1 cellular context compared by ENCODE assay signal in genomic region chr2:168165985-168166901, GRCh38.
A peak's percentile ranks its signal among the peaks of the same experiment; 100 is the strongest.
TF ChIP-seq lines count a peak whose summit lies in the region.

No MANE protein-coding gene starts in this region.

TF ChIP-seq in HepG2, 621 proteins besides CTCF, POLR2A, EP300 and RAD21 (continued from another document and continues in another):
- TF ChIP-seq, protein P1, sequence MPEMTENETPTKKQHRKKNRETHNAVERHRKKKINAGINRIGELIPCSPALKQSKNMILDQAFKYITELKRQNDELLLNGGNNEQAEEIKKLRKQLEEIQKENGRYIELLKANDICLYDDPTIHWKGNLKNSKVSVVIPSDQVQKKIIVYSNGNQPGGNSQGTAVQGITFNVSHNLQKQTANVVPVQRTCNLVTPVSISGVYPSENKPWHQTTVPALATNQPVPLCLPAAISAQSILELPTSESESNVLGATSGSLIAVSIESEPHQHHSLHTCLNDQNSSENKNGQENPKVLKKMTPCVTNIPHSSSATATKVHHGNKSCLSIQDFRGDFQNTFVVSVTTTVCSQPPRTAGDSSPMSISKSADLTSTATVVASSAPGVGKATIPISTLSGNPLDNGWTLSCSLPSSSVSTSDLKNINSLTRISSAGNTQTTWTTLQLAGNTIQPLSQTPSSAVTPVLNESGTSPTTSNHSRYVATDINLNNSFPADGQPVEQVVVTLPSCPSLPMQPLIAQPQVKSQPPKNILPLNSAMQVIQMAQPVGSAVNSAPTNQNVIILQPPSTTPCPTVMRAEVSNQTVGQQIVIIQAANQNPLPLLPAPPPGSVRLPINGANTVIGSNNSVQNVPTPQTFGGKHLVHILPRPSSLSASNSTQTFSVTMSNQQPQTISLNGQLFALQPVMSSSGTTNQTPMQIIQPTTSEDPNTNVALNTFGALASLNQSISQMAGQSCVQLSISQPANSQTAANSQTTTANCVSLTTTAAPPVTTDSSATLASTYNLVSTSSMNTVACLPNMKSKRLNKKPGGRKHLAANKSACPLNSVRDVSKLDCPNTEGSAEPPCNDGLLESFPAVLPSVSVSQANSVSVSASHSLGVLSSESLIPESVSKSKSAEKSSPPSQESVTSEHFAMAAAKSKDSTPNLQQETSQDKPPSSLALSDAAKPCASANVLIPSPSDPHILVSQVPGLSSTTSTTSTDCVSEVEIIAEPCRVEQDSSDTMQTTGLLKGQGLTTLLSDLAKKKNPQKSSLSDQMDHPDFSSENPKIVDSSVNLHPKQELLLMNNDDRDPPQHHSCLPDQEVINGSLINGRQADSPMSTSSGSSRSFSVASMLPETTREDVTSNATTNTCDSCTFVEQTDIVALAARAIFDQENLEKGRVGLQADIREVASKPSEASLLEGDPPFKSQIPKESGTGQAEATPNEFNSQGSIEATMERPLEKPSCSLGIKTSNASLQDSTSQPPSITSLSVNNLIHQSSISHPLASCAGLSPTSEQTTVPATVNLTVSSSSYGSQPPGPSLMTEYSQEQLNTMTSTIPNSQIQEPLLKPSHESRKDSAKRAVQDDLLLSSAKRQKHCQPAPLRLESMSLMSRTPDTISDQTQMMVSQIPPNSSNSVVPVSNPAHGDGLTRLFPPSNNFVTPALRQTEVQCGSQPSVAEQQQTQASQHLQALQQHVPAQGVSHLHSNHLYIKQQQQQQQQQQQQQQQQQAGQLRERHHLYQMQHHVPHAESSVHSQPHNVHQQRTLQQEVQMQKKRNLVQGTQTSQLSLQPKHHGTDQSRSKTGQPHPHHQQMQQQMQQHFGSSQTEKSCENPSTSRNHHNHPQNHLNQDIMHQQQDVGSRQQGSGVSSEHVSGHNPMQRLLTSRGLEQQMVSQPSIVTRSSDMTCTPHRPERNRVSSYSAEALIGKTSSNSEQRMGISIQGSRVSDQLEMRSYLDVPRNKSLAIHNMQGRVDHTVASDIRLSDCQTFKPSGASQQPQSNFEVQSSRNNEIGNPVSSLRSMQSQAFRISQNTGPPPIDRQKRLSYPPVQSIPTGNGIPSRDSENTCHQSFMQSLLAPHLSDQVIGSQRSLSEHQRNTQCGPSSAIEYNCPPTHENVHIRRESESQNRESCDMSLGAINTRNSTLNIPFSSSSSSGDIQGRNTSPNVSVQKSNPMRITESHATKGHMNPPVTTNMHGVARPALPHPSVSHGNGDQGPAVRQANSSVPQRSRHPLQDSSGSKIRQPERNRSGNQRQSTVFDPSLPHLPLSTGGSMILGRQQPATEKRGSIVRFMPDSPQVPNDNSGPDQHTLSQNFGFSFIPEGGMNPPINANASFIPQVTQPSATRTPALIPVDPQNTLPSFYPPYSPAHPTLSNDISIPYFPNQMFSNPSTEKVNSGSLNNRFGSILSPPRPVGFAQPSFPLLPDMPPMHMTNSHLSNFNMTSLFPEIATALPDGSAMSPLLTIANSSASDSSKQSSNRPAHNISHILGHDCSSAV (CRISPR knock-in tag; IDR thresholded peaks at IDR 0.05; ENCODE audit: borderline replicate concordance): no peak
- TF ChIP-seq AGO2 (optimal IDR thresholded peaks at IDR 0.05; ENCODE audit: low read depth, low read length): no peak
- no peak for TF ChIP-seq GTF2F1 (IDR thresholded peaks at IDR 0.05; ENCODE audit: low read length)
- no peak for TF ChIP-seq ZNF496 (CRISPR knock-in tag; IDR thresholded peaks at IDR 0.05; ENCODE audit: insufficient replicate concordance)
- TF ChIP-seq, protein P2, sequence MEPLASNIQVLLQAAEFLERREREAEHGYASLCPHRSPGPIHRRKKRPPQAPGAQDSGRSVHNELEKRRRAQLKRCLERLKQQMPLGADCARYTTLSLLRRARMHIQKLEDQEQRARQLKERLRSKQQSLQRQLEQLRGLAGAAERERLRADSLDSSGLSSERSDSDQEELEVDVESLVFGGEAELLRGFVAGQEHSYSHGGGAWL (CRISPR knock-in tag; IDR thresholded peaks at IDR 0.05): no peak
- TF ChIP-seq, protein P3, sequence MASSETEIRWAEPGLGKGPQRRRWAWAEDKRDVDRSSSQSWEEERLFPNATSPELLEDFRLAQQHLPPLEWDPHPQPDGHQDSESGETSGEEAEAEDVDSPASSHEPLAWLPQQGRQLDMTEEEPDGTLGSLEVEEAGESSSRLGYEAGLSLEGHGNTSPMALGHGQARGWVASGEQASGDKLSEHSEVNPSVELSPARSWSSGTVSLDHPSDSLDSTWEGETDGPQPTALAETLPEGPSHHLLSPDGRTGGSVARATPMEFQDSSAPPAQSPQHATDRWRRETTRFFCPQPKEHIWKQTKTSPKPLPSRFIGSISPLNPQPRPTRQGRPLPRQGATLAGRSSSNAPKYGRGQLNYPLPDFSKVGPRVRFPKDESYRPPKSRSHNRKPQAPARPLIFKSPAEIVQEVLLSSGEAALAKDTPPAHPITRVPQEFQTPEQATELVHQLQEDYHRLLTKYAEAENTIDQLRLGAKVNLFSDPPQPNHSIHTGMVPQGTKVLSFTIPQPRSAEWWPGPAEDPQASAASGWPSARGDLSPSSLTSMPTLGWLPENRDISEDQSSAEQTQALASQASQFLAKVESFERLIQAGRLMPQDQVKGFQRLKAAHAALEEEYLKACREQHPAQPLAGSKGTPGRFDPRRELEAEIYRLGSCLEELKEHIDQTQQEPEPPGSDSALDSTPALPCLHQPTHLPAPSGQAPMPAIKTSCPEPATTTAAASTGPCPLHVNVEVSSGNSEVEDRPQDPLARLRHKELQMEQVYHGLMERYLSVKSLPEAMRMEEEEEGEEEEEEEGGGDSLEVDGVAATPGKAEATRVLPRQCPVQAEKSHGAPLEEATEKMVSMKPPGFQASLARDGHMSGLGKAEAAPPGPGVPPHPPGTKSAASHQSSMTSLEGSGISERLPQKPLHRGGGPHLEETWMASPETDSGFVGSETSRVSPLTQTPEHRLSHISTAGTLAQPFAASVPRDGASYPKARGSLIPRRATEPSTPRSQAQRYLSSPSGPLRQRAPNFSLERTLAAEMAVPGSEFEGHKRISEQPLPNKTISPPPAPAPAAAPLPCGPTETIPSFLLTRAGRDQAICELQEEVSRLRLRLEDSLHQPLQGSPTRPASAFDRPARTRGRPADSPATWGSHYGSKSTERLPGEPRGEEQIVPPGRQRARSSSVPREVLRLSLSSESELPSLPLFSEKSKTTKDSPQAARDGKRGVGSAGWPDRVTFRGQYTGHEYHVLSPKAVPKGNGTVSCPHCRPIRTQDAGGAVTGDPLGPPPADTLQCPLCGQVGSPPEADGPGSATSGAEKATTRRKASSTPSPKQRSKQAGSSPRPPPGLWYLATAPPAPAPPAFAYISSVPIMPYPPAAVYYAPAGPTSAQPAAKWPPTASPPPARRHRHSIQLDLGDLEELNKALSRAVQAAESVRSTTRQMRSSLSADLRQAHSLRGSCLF (CRISPR knock-in tag; IDR thresholded peaks at IDR 0.05; ENCODE audit: borderline replicate concordance): no peak
- TF ChIP-seq, protein P4, sequence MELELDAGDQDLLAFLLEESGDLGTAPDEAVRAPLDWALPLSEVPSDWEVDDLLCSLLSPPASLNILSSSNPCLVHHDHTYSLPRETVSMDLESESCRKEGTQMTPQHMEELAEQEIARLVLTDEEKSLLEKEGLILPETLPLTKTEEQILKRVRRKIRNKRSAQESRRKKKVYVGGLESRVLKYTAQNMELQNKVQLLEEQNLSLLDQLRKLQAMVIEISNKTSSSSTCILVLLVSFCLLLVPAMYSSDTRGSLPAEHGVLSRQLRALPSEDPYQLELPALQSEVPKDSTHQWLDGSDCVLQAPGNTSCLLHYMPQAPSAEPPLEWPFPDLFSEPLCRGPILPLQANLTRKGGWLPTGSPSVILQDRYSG (CRISPR knock-in tag; IDR thresholded peaks at IDR 0.05): no peak
- TF ChIP-seq, protein P5, sequence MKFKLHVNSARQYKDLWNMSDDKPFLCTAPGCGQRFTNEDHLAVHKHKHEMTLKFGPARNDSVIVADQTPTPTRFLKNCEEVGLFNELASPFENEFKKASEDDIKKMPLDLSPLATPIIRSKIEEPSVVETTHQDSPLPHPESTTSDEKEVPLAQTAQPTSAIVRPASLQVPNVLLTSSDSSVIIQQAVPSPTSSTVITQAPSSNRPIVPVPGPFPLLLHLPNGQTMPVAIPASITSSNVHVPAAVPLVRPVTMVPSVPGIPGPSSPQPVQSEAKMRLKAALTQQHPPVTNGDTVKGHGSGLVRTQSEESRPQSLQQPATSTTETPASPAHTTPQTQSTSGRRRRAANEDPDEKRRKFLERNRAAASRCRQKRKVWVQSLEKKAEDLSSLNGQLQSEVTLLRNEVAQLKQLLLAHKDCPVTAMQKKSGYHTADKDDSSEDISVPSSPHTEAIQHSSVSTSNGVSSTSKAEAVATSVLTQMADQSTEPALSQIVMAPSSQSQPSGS (CRISPR knock-in tag; IDR thresholded peaks at IDR 0.05): no peak
- no peak for TF ChIP-seq ZNF451 (CRISPR knock-in tag; IDR thresholded peaks at IDR 0.05)
- TF ChIP-seq ZNF619 (CRISPR knock-in tag; IDR thresholded peaks at IDR 0.05): no peak
- TF ChIP-seq, protein P6, sequence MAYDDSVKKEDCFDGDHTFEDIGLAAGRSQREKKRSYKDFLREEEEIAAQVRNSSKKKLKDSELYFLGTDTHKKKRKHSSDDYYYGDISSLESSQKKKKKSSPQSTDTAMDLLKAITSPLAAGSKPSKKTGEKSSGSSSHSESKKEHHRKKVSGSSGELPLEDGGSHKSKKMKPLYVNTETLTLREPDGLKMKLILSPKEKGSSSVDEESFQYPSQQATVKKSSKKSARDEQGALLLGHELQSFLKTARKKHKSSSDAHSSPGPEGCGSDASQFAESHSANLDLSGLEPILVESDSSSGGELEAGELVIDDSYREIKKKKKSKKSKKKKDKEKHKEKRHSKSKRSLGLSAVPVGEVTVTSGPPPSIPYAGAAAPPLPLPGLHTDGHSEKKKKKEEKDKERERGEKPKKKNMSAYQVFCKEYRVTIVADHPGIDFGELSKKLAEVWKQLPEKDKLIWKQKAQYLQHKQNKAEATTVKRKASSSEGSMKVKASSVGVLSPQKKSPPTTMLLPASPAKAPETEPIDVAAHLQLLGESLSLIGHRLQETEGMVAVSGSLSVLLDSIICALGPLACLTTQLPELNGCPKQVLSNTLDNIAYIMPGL (CRISPR knock-in tag; IDR thresholded peaks at IDR 0.05; ENCODE audit: borderline replicate concordance in 1 of 2, low read depth in 1 of 2): 0 out of 4 replicates have a peak, but pooled peaks of 1 of the 2 experiments have one; percentile 18
- TF ChIP-seq SP1 (IDR thresholded peaks at IDR 0.05): no peak
- TF ChIP-seq SP1 (CRISPR knock-in tag; IDR thresholded peaks at IDR 0.05): no peak
- TF ChIP-seq NFATC3 (CRISPR knock-in tag; IDR thresholded peaks at IDR 0.05): no peak
- no peak for TF ChIP-seq ZSCAN25 (CRISPR knock-in tag; IDR thresholded peaks at IDR 0.05)
- TF ChIP-seq ZNF282 (IDR thresholded peaks at IDR 0.05; ENCODE audit: partially characterized antibody): no peak
- no peak for TF ChIP-seq CCAR2 (optimal IDR thresholded peaks at IDR 0.05; ENCODE audit: low read depth, low read length)
- TF ChIP-seq CBFB (CRISPR knock-in tag; IDR thresholded peaks at IDR 0.05): no peak
- TF ChIP-seq, protein P7, sequence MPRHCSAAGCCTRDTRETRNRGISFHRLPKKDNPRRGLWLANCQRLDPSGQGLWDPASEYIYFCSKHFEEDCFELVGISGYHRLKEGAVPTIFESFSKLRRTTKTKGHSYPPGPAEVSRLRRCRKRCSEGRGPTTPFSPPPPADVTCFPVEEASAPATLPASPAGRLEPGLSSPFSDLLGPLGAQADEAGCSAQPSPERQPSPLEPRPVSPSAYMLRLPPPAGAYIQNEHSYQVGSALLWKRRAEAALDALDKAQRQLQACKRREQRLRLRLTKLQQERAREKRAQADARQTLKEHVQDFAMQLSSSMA (CRISPR knock-in tag; IDR thresholded peaks at IDR 0.05): no peak; the same call in 1 of the 2 replicates
- TF ChIP-seq SP2 (CRISPR knock-in tag; IDR thresholded peaks at IDR 0.05): no peak
- TF ChIP-seq FOXO1 (CRISPR knock-in tag; IDR thresholded peaks at IDR 0.05): peak; percentile 78
- no peak for TF ChIP-seq BRCA1 (CRISPR knock-in tag; IDR thresholded peaks at IDR 0.05)
- TF ChIP-seq, protein P8, sequence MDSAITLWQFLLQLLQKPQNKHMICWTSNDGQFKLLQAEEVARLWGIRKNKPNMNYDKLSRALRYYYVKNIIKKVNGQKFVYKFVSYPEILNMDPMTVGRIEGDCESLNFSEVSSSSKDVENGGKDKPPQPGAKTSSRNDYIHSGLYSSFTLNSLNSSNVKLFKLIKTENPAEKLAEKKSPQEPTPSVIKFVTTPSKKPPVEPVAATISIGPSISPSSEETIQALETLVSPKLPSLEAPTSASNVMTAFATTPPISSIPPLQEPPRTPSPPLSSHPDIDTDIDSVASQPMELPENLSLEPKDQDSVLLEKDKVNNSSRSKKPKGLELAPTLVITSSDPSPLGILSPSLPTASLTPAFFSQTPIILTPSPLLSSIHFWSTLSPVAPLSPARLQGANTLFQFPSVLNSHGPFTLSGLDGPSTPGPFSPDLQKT (CRISPR knock-in tag; IDR thresholded peaks at IDR 0.05; ENCODE audit: borderline replicate concordance): no peak
- no peak for TF ChIP-seq ZNF580 (CRISPR knock-in tag; IDR thresholded peaks at IDR 0.05; ENCODE audit: borderline replicate concordance, low read depth)
- peak; percentile 86 for TF ChIP-seq ISL2 (CRISPR knock-in tag; IDR thresholded peaks at IDR 0.05)
- TF ChIP-seq, protein P9, sequence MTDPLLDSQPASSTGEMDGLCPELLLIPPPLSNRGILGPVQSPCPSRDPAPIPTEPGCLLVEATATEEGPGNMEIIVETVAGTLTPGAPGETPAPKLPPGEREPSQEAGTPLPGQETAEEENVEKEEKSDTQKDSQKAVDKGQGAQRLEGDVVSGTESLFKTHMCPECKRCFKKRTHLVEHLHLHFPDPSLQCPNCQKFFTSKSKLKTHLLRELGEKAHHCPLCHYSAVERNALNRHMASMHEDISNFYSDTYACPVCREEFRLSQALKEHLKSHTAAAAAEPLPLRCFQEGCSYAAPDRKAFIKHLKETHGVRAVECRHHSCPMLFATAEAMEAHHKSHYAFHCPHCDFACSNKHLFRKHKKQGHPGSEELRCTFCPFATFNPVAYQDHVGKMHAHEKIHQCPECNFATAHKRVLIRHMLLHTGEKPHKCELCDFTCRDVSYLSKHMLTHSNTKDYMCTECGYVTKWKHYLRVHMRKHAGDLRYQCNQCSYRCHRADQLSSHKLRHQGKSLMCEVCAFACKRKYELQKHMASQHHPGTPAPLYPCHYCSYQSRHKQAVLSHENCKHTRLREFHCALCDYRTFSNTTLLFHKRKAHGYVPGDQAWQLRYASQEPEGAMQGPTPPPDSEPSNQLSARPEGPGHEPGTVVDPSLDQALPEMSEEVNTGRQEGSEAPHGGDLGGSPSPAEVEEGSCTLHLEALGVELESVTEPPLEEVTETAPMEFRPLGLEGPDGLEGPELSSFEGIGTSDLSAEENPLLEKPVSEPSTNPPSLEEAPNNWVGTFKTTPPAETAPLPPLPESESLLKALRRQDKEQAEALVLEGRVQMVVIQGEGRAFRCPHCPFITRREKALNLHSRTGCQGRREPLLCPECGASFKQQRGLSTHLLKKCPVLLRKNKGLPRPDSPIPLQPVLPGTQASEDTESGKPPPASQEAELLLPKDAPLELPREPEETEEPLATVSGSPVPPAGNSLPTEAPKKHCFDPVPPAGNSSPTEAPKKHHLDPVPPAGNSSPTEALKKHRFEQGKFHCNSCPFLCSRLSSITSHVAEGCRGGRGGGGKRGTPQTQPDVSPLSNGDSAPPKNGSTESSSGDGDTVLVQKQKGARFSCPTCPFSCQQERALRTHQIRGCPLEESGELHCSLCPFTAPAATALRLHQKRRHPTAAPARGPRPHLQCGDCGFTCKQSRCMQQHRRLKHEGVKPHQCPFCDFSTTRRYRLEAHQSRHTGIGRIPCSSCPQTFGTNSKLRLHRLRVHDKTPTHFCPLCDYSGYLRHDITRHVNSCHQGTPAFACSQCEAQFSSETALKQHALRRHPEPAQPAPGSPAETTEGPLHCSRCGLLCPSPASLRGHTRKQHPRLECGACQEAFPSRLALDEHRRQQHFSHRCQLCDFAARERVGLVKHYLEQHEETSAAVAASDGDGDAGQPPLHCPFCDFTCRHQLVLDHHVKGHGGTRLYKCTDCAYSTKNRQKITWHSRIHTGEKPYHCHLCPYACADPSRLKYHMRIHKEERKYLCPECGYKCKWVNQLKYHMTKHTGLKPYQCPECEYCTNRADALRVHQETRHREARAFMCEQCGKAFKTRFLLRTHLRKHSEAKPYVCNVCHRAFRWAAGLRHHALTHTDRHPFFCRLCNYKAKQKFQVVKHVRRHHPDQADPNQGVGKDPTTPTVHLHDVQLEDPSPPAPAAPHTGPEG (CRISPR knock-in tag; IDR thresholded peaks at IDR 0.05): 0 out of 2 replicates have a peak, but pooled peaks have one; percentile 38
- TF ChIP-seq SMAD1 (CRISPR knock-in tag; IDR thresholded peaks at IDR 0.05; ENCODE audit: borderline replicate concordance, low read depth): no peak
